In genomic region chr7:85160223-85160622, GRCh38 we compare ENCODE assay signal across 12 cellular contexts. TPM values are rescaled to one million over a fixed set of nuclear protein-coding genes. Genes with fewer than 3 reads are reported as not detected.
DNase-seq lines count a peak whose midpoint lies in the region; ATAC-seq and TF ChIP-seq lines count a peak whose summit lies in the region.
"Had no signal": no experiment of that assay in that cellular context is flagged by ENCODE, and none has a peak within 500 bp of the region (broad histone marks: within the 10 kb centered on the region; RNA-seq: fewer than 3 reads in every experiment).

No MANE protein-coding gene starts in this region.

- no peaks in the 10 kb centered on the region for H3F3A ChIP-seq in PC-3 (ENCODE audit: low read length, unreplicated experiment)

- no peak overlapping the region for H3K27ac Mint-ChIP-seq in activated CD4-positive, alpha-beta memory T cell treated with anti-CD3 and anti-CD28 coated beads for 36 hours
- H3K27ac Mint-ChIP-seq in activated CD4-positive, alpha-beta memory T cell treated with anti-CD3 and anti-CD28 coated beads, Interleukin-2, amount 10 ng/mL, durations not matched to agents 7 days and 5 days: no peak overlapping the region
- peak overlapping the region; percentile 58 for H3K27ac Mint-ChIP-seq in stimulated activated memory B cell treated with anti-CD40 and anti-IgM and Interleukin-4, amounts not matched to agents 10 μg/mL and 1 μg/mL and 100 μg/mL, for 72 hours
- H3K27ac Mint-ChIP-seq: IgD-negative memory B cell had no signal

- H3K36me3 ChIP-seq in PC-3 (ENCODE audit: low read depth, low read length): no peaks in the 10 kb centered on the region
- no peaks in the 10 kb centered on the region for H3K36me3 ChIP-seq in ascending aorta
- H3K36me3 ChIP-seq: BE2C, gastrocnemius medialis had no signal

- intact Hi-C loops in activated CD4-positive, alpha-beta memory T cell treated with anti-CD3 and anti-CD28 coated beads for 36 hours (cut with micrococcal nuclease): no loop called here
- intact Hi-C loops in PC-3 (cut with micrococcal nuclease) (loop anchor here (1.0 to 5.0 kb wide), 5 partner anchors 17 to 560 kb away; no protein-coding TSS in a partner anchor), ascending aorta (cut with DNase I) (no loop called here)

- CTCF ChIA-PET in activated CD4-positive, alpha-beta memory T cell treated with anti-CD3 and anti-CD28 coated beads for 36 hours (lab: Charles Lee): no interaction called here
- CTCF ChIA-PET in activated CD4-positive, alpha-beta memory T cell treated with anti-CD3 and anti-CD28 coated beads, Interleukin-2, amount 10 ng/mL, durations not matched to agents 7 days and 5 days (lab: Charles Lee): no interaction called here
- CTCF ChIA-PET in PC-3 (lab: Charles Lee): no interaction called here

- H4K20me1 ChIP-seq in PC-3 (ENCODE audit: low read length): no peaks in the 10 kb centered on the region

- H3K9me3 Mint-ChIP-seq in activated CD4-positive, alpha-beta memory T cell treated with anti-CD3 and anti-CD28 coated beads for 36 hours: peaks cover 9% of the 10 kb centered on the region
- H3K9me3 Mint-ChIP-seq in activated CD4-positive, alpha-beta memory T cell treated with anti-CD3 and anti-CD28 coated beads, Interleukin-2, amount 10 ng/mL, durations not matched to agents 7 days and 5 days: peaks cover 4% of the 10 kb centered on the region
- H3K9me3 Mint-ChIP-seq in stimulated activated memory B cell treated with anti-CD40 and anti-IgM and Interleukin-4, amounts not matched to agents 10 μg/mL and 1 μg/mL and 100 μg/mL, for 72 hours: peaks cover 8% of the 10 kb centered on the region

- POLR2A ChIA-PET in activated CD4-positive, alpha-beta memory T cell treated with anti-CD3 and anti-CD28 coated beads for 36 hours (lab: Charles Lee): no interaction called here
- POLR2A ChIA-PET in activated CD4-positive, alpha-beta memory T cell treated with anti-CD3 and anti-CD28 coated beads, Interleukin-2, amount 10 ng/mL, durations not matched to agents 7 days and 5 days (lab: Charles Lee): no interaction called here
- POLR2A ChIA-PET in PC-3 (lab: Charles Lee; ENCODE audit: unreplicated experiment): no interaction called here

- BruUV-seq in PC-3 (replicated peaks; lab: Mats Ljungman, UMichigan): no TSS peak

- peak; percentile 39 for DNase-seq in activated CD4-positive, alpha-beta memory T cell treated with anti-CD3 and anti-CD28 coated beads for 36 hours
- DNase-seq in activated CD4-positive, alpha-beta memory T cell treated with anti-CD3 and anti-CD28 coated beads, Interleukin-2, amount 10 ng/mL, durations not matched to agents 7 days and 5 days: no peak
- peak; percentile 82 for DNase-seq in PC-3
- no peak for DNase-seq in NCI-H510A (lab: John Stamatoyannopoulos, UW)
- no peak for DNase-seq in NCI-H2107 treated with DMSO at 0.1 percent for 48 hours (lab: John Stamatoyannopoulos, UW; ENCODE audit: unreplicated experiment)
- DNase-seq in ascending aorta (ENCODE audit: low spot score in 2 of 2): no peak
- DNase-seq: activated CD4-positive, alpha-beta T cell treated with anti-CD3 and anti-CD28 coated beads, Interleukin-2, amount 50 U/mL, for 1 hour; BE2C; gastrocnemius medialis had no signal

- H3K27me3 Mint-ChIP-seq in activated CD4-positive, alpha-beta memory T cell treated with anti-CD3 and anti-CD28 coated beads for 36 hours: no peaks in the 10 kb centered on the region
- H3K27me3 Mint-ChIP-seq in activated CD4-positive, alpha-beta memory T cell treated with anti-CD3 and anti-CD28 coated beads, Interleukin-2, amount 10 ng/mL, durations not matched to agents 7 days and 5 days: no peaks in the 10 kb centered on the region
- H3K27me3 Mint-ChIP-seq in stimulated activated memory B cell treated with anti-CD40 and anti-IgM and Interleukin-4, amounts not matched to agents 10 μg/mL and 1 μg/mL and 100 μg/mL, for 72 hours: no peaks in the 10 kb centered on the region
- H3K27me3 Mint-ChIP-seq: IgD-negative memory B cell had no signal

- H3K27me3 ChIP-seq in PC-3 (ENCODE audit: low read length) (no peaks in the 10 kb centered on the region), ascending aorta (no peaks in the 10 kb centered on the region)
- H3K27me3 ChIP-seq: BE2C, gastrocnemius medialis had no signal

- peaks cover 34% of the 10 kb centered on the region for H3K4me1 ChIP-seq in PC-3 (ENCODE audit: insufficient read depth, low read length)
- H3K4me1 ChIP-seq in ascending aorta: no peaks in the 10 kb centered on the region
- H3K4me1 ChIP-seq: BE2C, gastrocnemius medialis had no signal

- no peaks in the 10 kb centered on the region for H3K9me2 ChIP-seq in PC-3 (replicated peaks; ENCODE audit: low read length)

- peaks cover 7% of the 10 kb centered on the region for H3K4me1 Mint-ChIP-seq in activated CD4-positive, alpha-beta memory T cell treated with anti-CD3 and anti-CD28 coated beads for 36 hours (ENCODE audit: low read depth)
- H3K4me1 Mint-ChIP-seq in activated CD4-positive, alpha-beta memory T cell treated with anti-CD3 and anti-CD28 coated beads, Interleukin-2, amount 10 ng/mL, durations not matched to agents 7 days and 5 days: no peaks in the 10 kb centered on the region
- H3K4me1 Mint-ChIP-seq in stimulated activated memory B cell treated with anti-CD40 and anti-IgM and Interleukin-4, amounts not matched to agents 10 μg/mL and 1 μg/mL and 100 μg/mL, for 72 hours: peaks cover 11% of the 10 kb centered on the region

- no peaks in the 10 kb centered on the region for H3K36me3 Mint-ChIP-seq in activated CD4-positive, alpha-beta memory T cell treated with anti-CD3 and anti-CD28 coated beads for 36 hours
- H3K36me3 Mint-ChIP-seq in activated CD4-positive, alpha-beta memory T cell treated with anti-CD3 and anti-CD28 coated beads, Interleukin-2, amount 10 ng/mL, durations not matched to agents 7 days and 5 days (ENCODE audit: low read depth): no peaks in the 10 kb centered on the region
- H3K36me3 Mint-ChIP-seq in stimulated activated memory B cell treated with anti-CD40 and anti-IgM and Interleukin-4, amounts not matched to agents 10 μg/mL and 1 μg/mL and 100 μg/mL, for 72 hours: peaks cover 8% of the 10 kb centered on the region
- H3K36me3 Mint-ChIP-seq: IgD-negative memory B cell had no signal

- no peak overlapping the region for H3K4me3 Mint-ChIP-seq in activated CD4-positive, alpha-beta memory T cell treated with anti-CD3 and anti-CD28 coated beads for 36 hours
- no peak overlapping the region for H3K4me3 Mint-ChIP-seq in activated CD4-positive, alpha-beta memory T cell treated with anti-CD3 and anti-CD28 coated beads, Interleukin-2, amount 10 ng/mL, durations not matched to agents 7 days and 5 days
- H3K4me3 Mint-ChIP-seq in stimulated activated memory B cell treated with anti-CD40 and anti-IgM and Interleukin-4, amounts not matched to agents 10 μg/mL and 1 μg/mL and 100 μg/mL, for 72 hours: peak overlapping the region; percentile 34

- no peaks in the 10 kb centered on the region for H3K9me3 ChIP-seq in PC-3 (ENCODE audit: low read length)
- H3K9me3 ChIP-seq in ascending aorta: no peaks in the 10 kb centered on the region
- H3K9me3 ChIP-seq: BE2C, gastrocnemius medialis had no signal

- H3K79me2 ChIP-seq in PC-3 (ENCODE audit: low read length): no peaks in the 10 kb centered on the region

- H3K9ac ChIP-seq in PC-3 (ENCODE audit: low read length): peak overlapping the region; percentile 64

- ATAC-seq in HG02870 (IDR thresholded peaks at IDR 0.05; ENCODE audit: unreplicated experiment) (peak; percentile 91), PC-3 (peak; percentile 87)
- peak; percentile 88 for ATAC-seq in stimulated activated memory B cell treated with anti-CD40 and anti-IgM and Interleukin-4, amounts not matched to agents 10 μg/mL and 1 μg/mL and 100 μg/mL, for 72 hours
- ATAC-seq: gastrocnemius medialis had no signal

- H3K4me2 ChIP-seq in PC-3 (ENCODE audit: low read length): peak overlapping the region; percentile 80

- TF ChIP-seq CTCF in PC-3 (conservative IDR thresholded peaks at IDR 0.05; ENCODE audit: low read depth, low read length): no peak
- TF ChIP-seq CTCF in ascending aorta (IDR thresholded peaks at IDR 0.05): no peak

- H3K4me3 ChIP-seq in PC-3 (ENCODE audit: low read length): peak overlapping the region; percentile 64
- no peak overlapping the region for H3K4me3 ChIP-seq in ascending aorta
- H3K4me3 ChIP-seq: gastrocnemius medialis had no signal

- H2AFZ ChIP-seq in PC-3 (ENCODE audit: low read length): peak overlapping the region; percentile 72

- peak overlapping the region; percentile 91 for H3K27ac ChIP-seq in PC-3 (ENCODE audit: low read length)
- no peak overlapping the region for H3K27ac ChIP-seq in ascending aorta
- H3K27ac ChIP-seq: gastrocnemius medialis had no signal

RNA-seq across cellular contexts. Expression of gene SEMA3D, which starts 26.6 kb away (rescaled TPM):
- not detected for total RNA-seq in activated CD4-positive, alpha-beta memory T cell treated with anti-CD3 and anti-CD28 coated beads for 36 hours
- not detected for total RNA-seq in activated CD4-positive, alpha-beta memory T cell treated with anti-CD3 and anti-CD28 coated beads, Interleukin-2, amount 10 ng/mL, durations not matched to agents 7 days and 5 days
- total RNA-seq in PC-3 (2014; rRNA removed) (4.0 and 4.8 TPM in 2 replicates), ascending aorta (4.5 TPM)

Comparison
In these comparisons a context has a peak if more than half of its experiments do, and no peak if none do; other contexts are left out.
1. DNase-seq: peak in activated CD4-positive, alpha-beta memory T cell treated with anti-CD3 and anti-CD28 coated beads for 36 hours (single experiment) and PC-3 (single experiment); none in activated CD4-positive, alpha-beta memory T cell treated with anti-CD3 and anti-CD28 coated beads, Interleukin-2, amount 10 ng/mL, durations not matched to agents 7 days and 5 days (single experiment), NCI-H510A (single experiment), NCI-H2107 treated with DMSO at 0.1 percent for 48 hours (single experiment) and ascending aorta (0 of 2).
2. Peak in every context shown above with its lines, with median percentiles within 50 percentile points of each other: ATAC-seq.